ENCODE assay signal across 9 cellular contexts in the genomic region with DNA sequence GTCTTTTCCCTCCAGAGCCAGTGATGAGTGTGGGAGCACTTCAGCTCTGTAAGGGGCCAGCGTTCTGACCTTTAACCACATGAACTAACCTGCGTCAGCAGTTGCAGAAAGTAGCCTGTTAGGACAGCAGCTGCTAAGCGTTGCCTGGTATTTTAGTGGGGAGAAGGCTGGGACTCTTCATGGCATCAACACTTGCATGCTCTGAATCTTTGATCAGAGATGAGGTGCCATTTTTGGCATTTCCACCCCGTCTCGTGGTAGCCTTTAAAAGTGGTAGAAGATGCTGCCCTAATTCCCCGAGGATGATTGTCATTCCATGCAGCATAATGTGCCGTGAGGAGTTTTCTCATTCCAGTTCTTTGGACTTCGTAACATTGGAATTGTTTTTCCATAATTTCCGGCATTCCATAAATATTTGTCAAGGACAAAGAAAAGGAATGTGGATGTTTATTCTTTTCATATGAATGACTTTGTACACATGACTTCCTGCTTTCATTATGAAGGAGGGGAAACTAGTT.
A peak's percentile ranks its signal among the peaks of the same experiment; 100 is the strongest.
DNase-seq lines count a peak whose midpoint lies in the region; ATAC-seq and TF ChIP-seq lines count a peak whose summit lies in the region.
"Had no signal": no experiment of that assay in that cellular context is flagged by ENCODE, and none has a peak within 500 bp of the region (broad histone marks: within the 10 kb centered on the region; RNA-seq: fewer than 3 reads in every experiment).

No MANE protein-coding gene starts in this region.

- peak overlapping the region; percentile 9 for H3K27ac Mint-ChIP-seq in T-helper 17 cell

- intact Hi-C loops in lower leg skin (cut with DNase I; ENCODE audit: low total_unique reads) = no loop called here

- DNase-seq in EL (peak; percentile 93), T-helper 17 cell (no peak), foreskin fibroblast (peak; percentile 68 to 79), pulmonary artery endothelial cell (ENCODE audit: low read depth, low spot score) (peak; percentile 75), cerebellar nuclear complex (lab: John Stamatoyannopoulos, UW) (no peak), lower leg skin (ENCODE audit: low spot score in 2 of 2) (no peak)
- DNase-seq in effector CD4-positive, alpha-beta T cell = no peak

- no peak for TF ChIP-seq POLR2A in lower leg skin (IDR thresholded peaks at IDR 0.05)

- 51 to 65% methylated on average over 9 of the region's 9 CpGs for WGBS in lower leg skin, 2 donors

- no peak for TF ChIP-seq CTCF in foreskin fibroblast (IDR thresholded peaks at IDR 0.05; ENCODE audit: low read depth, low read length)
- no peak for TF ChIP-seq CTCF in lower leg skin (IDR thresholded peaks at IDR 0.05)

- no peak overlapping the region for H3K4me3 Mint-ChIP-seq in T-helper 17 cell

- no peak overlapping the region for H3K4me3 ChIP-seq in foreskin fibroblast (ENCODE audit: low read depth in 1 of 2, low read length in 2 of 2)
- no peak overlapping the region for H3K4me3 ChIP-seq in lower leg skin (ENCODE audit: low read depth, poor library complexity, severe bottlenecking)
- H3K4me3 ChIP-seq: tibial nerve had no signal

- H3K9me3 ChIP-seq in T-helper 17 cell (ENCODE audit: control insufficient read depth, low read length, poor library complexity, severe bottlenecking) = no peaks in the 10 kb centered on the region
- H3K9me3 ChIP-seq: tibial nerve had no signal

- H3K36me3 Mint-ChIP-seq in T-helper 17 cell (ENCODE audit: low read depth) = no peaks in the 10 kb centered on the region

- H3K4me1 Mint-ChIP-seq in T-helper 17 cell = peaks cover 6% of the 10 kb centered on the region

- ATAC-seq in T-helper 17 cell = no peak
- no peak for ATAC-seq in GM21526 (IDR thresholded peaks at IDR 0.05; ENCODE audit: low FRiP score, unreplicated experiment)

- no peaks in the 10 kb centered on the region for H3K27me3 Mint-ChIP-seq in T-helper 17 cell

Comparison
In these comparisons a context has a peak if more than half of its experiments do, and no peak if none do; other contexts are left out.
1. DNase-seq: peak in EL (single experiment), foreskin fibroblast (2 of 2) and pulmonary artery endothelial cell (single experiment); none in T-helper 17 cell (0 of 3), effector CD4-positive, alpha-beta T cell (single experiment), cerebellar nuclear complex (0 of 2) and lower leg skin (0 of 2).